5 cellular contexts compared by ENCODE assay signal in genomic region chr1:103744449-103744848, GRCh38. TPM values are rescaled to one million over a fixed set of nuclear protein-coding genes. Genes with fewer than 3 reads are reported as not detected.
"Had no signal": no experiment of that assay in that cellular context is flagged by ENCODE, and none has a peak within 500 bp of the region (broad histone marks: within the 10 kb centered on the region; RNA-seq: fewer than 3 reads in every experiment).

No MANE protein-coding gene starts in this region.

RNA-seq across cellular contexts. Expression of gene AMY1C, which starts 5.2 kb away (rescaled TPM):
- total RNA-seq: HepG2, HT-29, HT1080, IMR-90, K562 had no signal

RNA-seq across cellular contexts. Expression of gene AMY1B, which starts 48.4 kb away (rescaled TPM):
- total RNA-seq: HepG2, HT-29, HT1080, IMR-90, K562 had no signal
